9 cellular contexts compared by ENCODE assay signal in the genomic region with DNA sequence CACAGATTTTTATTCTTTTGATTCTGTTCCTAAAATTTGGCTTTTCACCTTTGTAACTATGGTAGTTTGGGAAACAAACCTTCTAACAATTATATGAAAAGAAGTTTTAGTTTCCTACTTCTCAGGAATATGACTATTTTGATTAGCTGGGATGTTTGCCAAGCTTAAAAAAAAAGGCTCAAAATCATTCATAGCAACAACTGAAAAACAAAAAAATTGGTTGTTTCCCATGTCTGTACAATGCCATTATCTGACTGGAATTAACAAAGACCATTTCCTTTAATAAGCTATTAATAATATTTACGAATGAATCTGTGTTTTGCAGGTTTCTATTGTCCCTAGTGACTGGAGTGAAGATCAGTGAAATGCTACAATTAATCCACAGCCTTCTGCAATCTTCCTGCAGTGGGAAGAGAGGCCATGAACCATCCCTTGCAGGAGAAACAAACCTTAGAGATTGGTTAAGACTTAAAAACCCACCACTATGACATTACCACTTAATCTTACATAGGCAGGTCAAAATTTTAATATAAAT. TPM values are rescaled to one million over a fixed set of nuclear protein-coding genes. Genes with fewer than 3 reads are reported as not detected.
DNase-seq lines count a peak whose midpoint lies in the region; ATAC-seq, FAIRE-seq and TF ChIP-seq lines count a peak whose summit lies in the region.
"Had no signal": no experiment of that assay in that cellular context is flagged by ENCODE, and none has a peak within 500 bp of the region (broad histone marks: within the 10 kb centered on the region; RNA-seq: fewer than 3 reads in every experiment).

No MANE protein-coding gene starts in this region.

- H3K79me2 ChIP-seq in GM12878 (ENCODE audit: control insufficient read depth, insufficient read depth, low read length), result peaks cover 63% of the 10 kb centered on the region

- RAD21 ChIA-PET in GM12878 (lab: Charles Lee; ENCODE audit: unreplicated experiment), result interaction anchor here (0.8 to 5.8 kb wide), 13 partner anchors 12 to 255 kb away, joined by 3 to 47 read pairs (median 4); no protein-coding TSS in a partner anchor

- H3K27ac Mint-ChIP-seq in mesothelial cell of epicardium, result peak overlapping the region; percentile 90

- peaks cover 15% of the 10 kb centered on the region for H3K36me3 ChIP-seq in A673 (ENCODE audit: insufficient read depth, low read length, poor library complexity, severe bottlenecking)
- peaks cover 0 to 40% of the 10 kb centered on the region in 2 experiments; a peak in 2 of 3 replicates for H3K36me3 ChIP-seq in HEK293 (ENCODE audit: control insufficient read depth in 2 of 2, insufficient read depth in 1 of 2, low read length in 2 of 2)
- 0 out of 4 replicates have a peak, but pooled peaks cover 0 to 3% of the 10 kb centered on the region in 2 experiments for H3K36me3 ChIP-seq in GM12878 (ENCODE audit: control insufficient read depth in 2 of 2, insufficient read depth in 2 of 2, low read length in 1 of 2)
- no peaks in the 10 kb centered on the region for H3K36me3 ChIP-seq in testis (ENCODE audit: low read depth, missing control alignments)

- peaks cover 54% of the 10 kb centered on the region for H3K4me1 Mint-ChIP-seq in mesothelial cell of epicardium

- no peaks in the 10 kb centered on the region for H3K27me3 ChIP-seq in A673 (replicated peaks; ENCODE audit: insufficient read depth, low read depth, low read length, poor library complexity)
- H3K27me3 ChIP-seq in GM12878 (replicated peaks in 1 of 2; ENCODE audit: control insufficient read depth in 2 of 2, insufficient read depth in 2 of 2, low read length in 1 of 2), result no peaks in the 10 kb centered on the region
- no peaks in the 10 kb centered on the region for H3K27me3 ChIP-seq in testis

- TF ChIP-seq EP300 in GM12878 (IDR thresholded peaks at IDR 0.05; ENCODE audit: borderline replicate concordance in 1 of 2, control insufficient read depth in 1 of 2, low read depth in 2 of 2, low read length in 2 of 2), result no peak

- CTCF ChIA-PET in A673 (lab: Charles Lee), result no interaction called here
- CTCF ChIA-PET in HEK293 (lab: Yijun Ruan, JAX), result interaction anchor here (0.6 to 2.8 kb wide), 7 partner anchors 11 to 130 kb away, joined by 3 to 22 read pairs (median 4); no protein-coding TSS in a partner anchor
- CTCF ChIA-PET in GM12878 (lab: Yijun Ruan, JAX), result interaction anchor here (0.6 to 3.3 kb wide), 16 partner anchors 8 to 316 kb away, joined by 3 to 48 read pairs (median 5); a partner anchor contains a TSS

- H3K4me3 Mint-ChIP-seq in mesothelial cell of epicardium, result peak overlapping the region; percentile 60

- TF ChIP-seq POLR2A in GM12878 (IDR thresholded peaks at IDR 0.05; ENCODE audit: low read depth, low read length), result no peak
- no peak for TF ChIP-seq POLR2A in testis (IDR thresholded peaks at IDR 0.05)

- TF ChIP-seq RAD21 in GM12878 (IDR thresholded peaks at IDR 0.05; ENCODE audit: insufficient read depth, low read depth, low read length), result no peak

- no peaks in the 10 kb centered on the region for H4K20me1 ChIP-seq in GM12878 (ENCODE audit: control insufficient read depth, insufficient read depth)

- peak overlapping the region; percentile 74 for H3K4me3 ChIP-seq in A673 (ENCODE audit: low read depth, low read length, poor library complexity, severe bottlenecking)
- H3K4me3 ChIP-seq in HEK293 (ENCODE audit: low read depth, low read length), result peak overlapping the region; percentile 93
- H3K4me3 ChIP-seq in GM12878, result peak overlapping the region; percentile 93
- no peak overlapping the region for H3K4me3 ChIP-seq in testis

- in situ Hi-C loops in GM12878 (cut with MboI), result no loop called here

- H3K9me3 ChIP-seq in A673 (ENCODE audit: low read depth, low read length, poor library complexity, severe bottlenecking) (no peaks in the 10 kb centered on the region), HEK293 (ENCODE audit: control insufficient read depth, insufficient read depth, low read depth, low read length) (no peaks in the 10 kb centered on the region), GM12878 (replicated peaks; ENCODE audit: control insufficient read depth, insufficient read depth, low read length) (no peaks in the 10 kb centered on the region), testis (no peaks in the 10 kb centered on the region)

- ATAC-seq in GM12878, result no peak
- ATAC-seq in GM18870 (IDR thresholded peaks at IDR 0.05; ENCODE audit: unreplicated experiment), result no peak

- peak overlapping the region; percentile 55; the same call in 1 of the 2 replicates for H3K9ac ChIP-seq in GM12878 (ENCODE audit: control insufficient read depth, insufficient read depth, low read length)

- 0% methylated on average over 1 of the region's 1 CpG for WGBS in GM12878 (ENCODE audit: insufficient coverage, insufficient replicate concordance, low lambda C conversion rate, missing lambda C conversion rate)
- WGBS in testis, 2 donors, result 33 to 37% methylated on average over 1 of the region's 1 CpG

- H3K4me2 ChIP-seq in GM12878 (ENCODE audit: control insufficient read depth, insufficient read depth), result peak overlapping the region; percentile 97

- SMC1A ChIA-PET in GM12878 (lab: Charles Lee; ENCODE audit: uncharacterized antibody, unreplicated experiment), result interaction anchor here (0.7 to 3.9 kb wide), 10 partner anchors 10 to 255 kb away, joined by 4 to 54 read pairs (median 6); a partner anchor contains a TSS

- no peak overlapping the region for H2AFZ ChIP-seq in GM12878 (ENCODE audit: control insufficient read depth, low read depth, low read length)

- no peak for TF ChIP-seq CTCF in A673 (conservative IDR thresholded peaks at IDR 0.05; ENCODE audit: low read depth, low read length)
- TF ChIP-seq CTCF in HEK293 (tag by site-specific recombination; IDR thresholded peaks at IDR 0.05), result no peak
- TF ChIP-seq CTCF in GM12878 (IDR thresholded peaks at IDR 0.05 in 2 of 3, conservative IDR thresholded peaks at IDR 0.05 in 1 of 3; ENCODE audit: control insufficient read depth in 2 of 3, extremely low read depth in 1 of 3, insufficient read depth in 1 of 3, low read depth in 3 of 3, low read length in 3 of 3), result no peak
- no peak for TF ChIP-seq CTCF in mesothelial cell of epicardium (IDR thresholded peaks at IDR 0.05; ENCODE audit: unreplicated experiment)
- no peak for TF ChIP-seq CTCF in testis (IDR thresholded peaks at IDR 0.05)

- no peaks in the 10 kb centered on the region for H3K27me3 Mint-ChIP-seq in mesothelial cell of epicardium (ENCODE audit: low read depth)

- FAIRE-seq in GM12878 (lab: Jason Lieb, UNC), result no peak

- H3K36me3 Mint-ChIP-seq in mesothelial cell of epicardium, result peaks cover 12% of the 10 kb centered on the region

- H3K4me1 ChIP-seq in A673 (ENCODE audit: insufficient read depth, low read length, poor library complexity, severe bottlenecking), result peaks cover 43% of the 10 kb centered on the region
- H3K4me1 ChIP-seq in HEK293 (ENCODE audit: control insufficient read depth, insufficient read depth, low read length), result peaks cover 14% of the 10 kb centered on the region
- no peaks in the 10 kb centered on the region for H3K4me1 ChIP-seq in GM12878 (ENCODE audit: control insufficient read depth, insufficient read depth, low read length)
- peaks cover 26% of the 10 kb centered on the region for H3K4me1 ChIP-seq in testis

- H3K27ac ChIP-seq in A673 (ENCODE audit: low read depth, low read length, poor library complexity, severe bottlenecking) (peak overlapping the region; percentile 71), HEK293 (ENCODE audit: extremely low read depth, low read depth, low read length) (peak overlapping the region; percentile 16; the same call in 1 of the 2 replicates), GM12878 (ENCODE audit: control insufficient read depth, insufficient read depth) (peak overlapping the region; percentile 81), testis (no peak overlapping the region)

- POLR2A ChIA-PET in A673 (lab: Charles Lee; ENCODE audit: low non-redundant PET) (no interaction called here), HEK293 (lab: Yijun Ruan, JAX) (interaction anchor here (0.9 to 3.4 kb wide), 5 partner anchors 14 to 307 kb away, joined by 3 to 26 read pairs (median 5); a partner anchor contains a TSS), GM12878 (lab: Charles Lee) (interaction anchor here (0.6 to 2.9 kb wide), 10 partner anchors 11 to 286 kb away, joined by 3 to 18 read pairs (median 4); a partner anchor contains a TSS)

- BruUV-seq in A673 (replicated peaks; lab: Mats Ljungman, UMichigan), result no TSS peak
- no TSS peak for BruUV-seq in GM12878 (replicated peaks; lab: Mats Ljungman, UMichigan)

- no peaks in the 10 kb centered on the region for H3K9me3 Mint-ChIP-seq in mesothelial cell of epicardium

- DNase-seq in A673 (ENCODE audit: low spot score) (no peak), GM12878 (ENCODE audit: low read depth, low spot score) (no peak), mesothelial cell of epicardium (ENCODE audit: low spot score in 2 of 2, unreplicated experiment in 2 of 2) (no peak), testis (no peak), NCI-H524 (lab: John Stamatoyannopoulos, UW) (no peak)
- DNase-seq in NK-92 treated with Interleukin-12 subunit alpha and Interleukin-12 subunit beta, amount 100 ng/mL, for 24 hours (lab: John Stamatoyannopoulos, UW), result no peak
- DNase-seq: NCI-H2029 treated with DMSO at 0.1 percent for 48 hours had no signal

- intact Hi-C loops in A673 (cut with micrococcal nuclease; ENCODE audit: unreplicated experiment) (no loop called here), GM12878 (cut with micrococcal nuclease; ENCODE audit: unreplicated experiment) (no loop called here), testis (cut with DNase I; ENCODE audit: low total_unique reads) (no loop called here)

RNA-seq across cellular contexts. Expression of a gene that starts 4.2 kb away (rescaled TPM):
- total RNA-seq in A673 (2021) (25.3 and 27.4 TPM in 2 replicates), GM12878 (2014; rRNA removed) (9.0 and 10.1 TPM in 2 replicates), GM12878 (2014; rRNA removed; fragmentation: Illumina TruSeq; extraction: Trizol) (15.1 and 16.6 TPM in 2 replicates), GM12878 (2021) (17.3 and 18.6 TPM in 2 replicates), mesothelial cell of epicardium (33.2 to 33.7 TPM (median 33.5 TPM) in 3 replicates), testis (10 to 100 TPM; 22.4 to 23.9 TPM)
- 43.4 and 43.6 TPM in 2 replicates for total RNA-seq in GM12878 (2013; cell fraction: nucleolus; rRNA removed)
- 7.6 TPM for polyA plus RNA-seq in GM12878 (2011; ENCODE audit: low read depth)
- polyA plus RNA-seq in GM12878 (2011; rRNA removed) (8.7 and 13.9 TPM in 2 replicates), GM12878 (2014; fragmentation: Illumina TruSeq; extraction: Trizol) (17.9 and 23.2 TPM in 2 replicates), GM12878 (2014; fragmentation: Nextera tagmentation; extraction: Ambion mirVana) (1 to 10 TPM; 2.5 to 2.8 TPM), GM12878 (2014; rRNA removed) (9.9 and 10.5 TPM in 2 replicates), GM12878 (2016; fragmentation: Nextera tagmentation; extraction: Ambion mirVana) (1 to 10 TPM in 1 of 2 experiments, under 1 TPM in 1; 0.77 to 1.5 TPM), testis (ENCODE audit: insufficient read depth, low read depth, low replicate concordance) (14.7 TPM)
- polyA plus RNA-seq in GM12878 (2011; cell fraction: cytosol; rRNA removed), result 4.0 and 4.4 TPM in 2 replicates
- 7.5 and 8.0 TPM in 2 replicates for polyA plus RNA-seq in GM12878 (2011; cell fraction: nucleus; rRNA removed)
- 11.2 and 11.4 TPM in 2 replicates for polyA plus RNA-seq in GM12878 (2012)
- 5.1 and 5.8 TPM in 2 replicates for polyA minus RNA-seq in GM12878 (2011; rRNA and poly(A)+ RNA removed)
- polyA minus RNA-seq in GM12878 (2011; cell fraction: cytosol; rRNA and poly(A)+ RNA removed), result 4.8 and 5.5 TPM in 2 replicates
- polyA minus RNA-seq in GM12878 (2011; cell fraction: nucleus; rRNA and poly(A)+ RNA removed), result 4.7 and 6.7 TPM in 2 replicates

RNA-seq across cellular contexts. Expression of a gene that starts 33.2 kb away (rescaled TPM):
- total RNA-seq in A673 (2021) (272 and 291 TPM in 2 replicates), GM12878 (2014; rRNA removed) (268 and 270 TPM in 2 replicates), GM12878 (2014; rRNA removed; fragmentation: Illumina TruSeq; extraction: Trizol) (166 and 170 TPM in 2 replicates), GM12878 (2021) (212 and 219 TPM in 2 replicates), mesothelial cell of epicardium (150 to 156 TPM (median 156 TPM) in 3 replicates), testis (100 to 1,000 TPM in 1 of 2 donors, 10 to 100 TPM in 1; 77.2 to 103 TPM)
- 59.9 and 61.4 TPM in 2 replicates for total RNA-seq in GM12878 (2013; cell fraction: nucleolus; rRNA removed)
- 183 TPM for polyA plus RNA-seq in GM12878 (2011; ENCODE audit: low read depth)
- polyA plus RNA-seq in GM12878 (2011; rRNA removed) (285 and 347 TPM in 2 replicates), GM12878 (2014; fragmentation: Illumina TruSeq; extraction: Trizol) (154 and 167 TPM in 2 replicates), GM12878 (2014; fragmentation: Nextera tagmentation; extraction: Ambion mirVana) (100 to 1,000 TPM; 118 to 162 TPM), GM12878 (2014; rRNA removed) (234 and 282 TPM in 2 replicates), GM12878 (2016; fragmentation: Nextera tagmentation; extraction: Ambion mirVana) (100 to 1,000 TPM; 358 to 366 TPM), testis (ENCODE audit: insufficient read depth, low read depth, low replicate concordance) (154 TPM)
- 303 and 308 TPM in 2 replicates for polyA plus RNA-seq in GM12878 (2011; cell fraction: cytosol; rRNA removed)
- 78.4 and 86.9 TPM in 2 replicates for polyA plus RNA-seq in GM12878 (2011; cell fraction: nucleus; rRNA removed)
- polyA plus RNA-seq in GM12878 (2012), result 164 and 168 TPM in 2 replicates
- 137 and 175 TPM in 2 replicates for polyA minus RNA-seq in GM12878 (2011; rRNA and poly(A)+ RNA removed)
- 49.3 and 52.8 TPM in 2 replicates for polyA minus RNA-seq in GM12878 (2011; cell fraction: cytosol; rRNA and poly(A)+ RNA removed)
- polyA minus RNA-seq in GM12878 (2011; cell fraction: nucleus; rRNA and poly(A)+ RNA removed), result 13.1 and 19.0 TPM in 2 replicates

Comparison
In these comparisons a context has a peak if more than half of its experiments do, and no peak if none do; other contexts are left out.
1. H3K27ac ChIP-seq: peak in A673 (single experiment), HEK293 (single experiment) and GM12878 (single experiment); none in testis (0 of 2).
2. H3K4me3 ChIP-seq: peak in A673 (single experiment), HEK293 (single experiment) and GM12878 (single experiment); none in testis (0 of 2).